12 cellular contexts compared by ENCODE assay signal in the genomic region with DNA sequence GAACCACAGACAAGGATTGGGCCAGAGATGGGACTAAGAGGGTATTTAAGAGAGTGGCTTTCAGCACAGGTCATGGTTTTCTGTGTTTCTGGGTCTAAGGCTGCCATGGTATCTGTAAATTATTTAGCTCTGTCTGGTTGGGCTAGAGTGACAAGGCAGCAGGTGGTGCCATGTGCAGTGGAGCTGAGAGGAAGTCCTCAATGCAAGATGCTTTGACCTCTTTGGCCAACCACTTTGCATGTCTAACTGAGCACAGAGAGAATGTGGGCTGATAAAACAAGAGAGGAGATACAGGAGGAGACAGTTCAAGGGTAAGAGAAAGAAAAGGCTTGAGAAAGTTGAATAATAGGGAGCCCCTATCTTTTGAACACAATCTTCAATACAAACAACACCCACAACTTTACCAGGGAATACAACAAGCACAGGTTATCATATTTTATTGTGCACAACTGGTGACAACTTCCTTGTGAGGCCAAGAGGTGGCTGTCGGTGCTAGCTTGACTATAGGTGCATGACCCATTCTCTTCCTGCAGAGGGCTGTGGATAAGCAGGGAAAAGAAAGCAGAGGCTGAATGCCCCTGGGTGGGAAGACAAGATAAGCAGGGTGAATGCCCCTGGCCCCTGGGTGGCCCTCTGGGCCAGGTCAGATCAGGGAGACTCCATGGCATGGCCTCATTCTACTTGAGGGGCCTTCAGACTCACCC. TPM values are rescaled to one million over a fixed set of nuclear protein-coding genes. Genes with fewer than 3 reads are reported as not detected.
DNase-seq lines count a peak whose midpoint lies in the region; ATAC-seq and TF ChIP-seq lines count a peak whose summit lies in the region.
"Had no signal": no experiment of that assay in that cellular context is flagged by ENCODE, and none has a peak within 500 bp of the region (broad histone marks: within the 10 kb centered on the region; RNA-seq: fewer than 3 reads in every experiment).

No MANE protein-coding gene starts in this region.

- DNase-seq in GM10266 (ENCODE audit: extremely low spot score) = no peak
- DNase-seq in activated B cell treated with CpG ODN at 0.5 μM for 24 hours = no peak
- DNase-seq in activated effector memory CD4-positive, alpha-beta T cell treated with anti-CD3 and anti-CD28 coated beads, Interleukin-2, amount 50 U/mL, for 16 hours = no peak
- no peak for DNase-seq in activated CD8-positive, alpha-beta memory T cell treated with anti-CD3 and anti-CD28 coated beads, Interleukin-2, amount 10 ng/mL, durations not matched to agents 7 days and 5 days
- DNase-seq in DMS79 treated with DMSO at 0.1 percent for 48 hours (lab: John Stamatoyannopoulos, UW) = no peak
- no peak for DNase-seq in activated naive CD4-positive, alpha-beta T cell treated with anti-CD3 and anti-CD28 coated beads for 36 hours
- DNase-seq: activated naive CD8-positive, alpha-beta T cell treated with anti-CD3 and anti-CD28 coated beads, Interleukin-2, amount 10 ng/mL, durations not matched to agents 7 days and 5 days; foreskin melanocyte; stomach had no signal

- peak; percentile 89 for ATAC-seq in GM21367 (IDR thresholded peaks at IDR 0.05; ENCODE audit: unreplicated experiment)
- ATAC-seq in HG03139 (IDR thresholded peaks at IDR 0.05; ENCODE audit: unreplicated experiment) = peak; percentile 94
- peak; percentile 50 for ATAC-seq in activated B cell treated with CpG ODN at 0.5 μM for 24 hours (ENCODE audit: low read depth)
- no peak for ATAC-seq in activated CD8-positive, alpha-beta memory T cell treated with anti-CD3 and anti-CD28 coated beads, Interleukin-2, amount 10 ng/mL, durations not matched to agents 7 days and 5 days

- H3K27me3 Mint-ChIP-seq in activated B cell treated with CpG ODN at 0.5 μM for 24 hours = no peaks in the 10 kb centered on the region
- no peaks in the 10 kb centered on the region for H3K27me3 Mint-ChIP-seq in activated CD8-positive, alpha-beta memory T cell treated with anti-CD3 and anti-CD28 coated beads, Interleukin-2, amount 10 ng/mL, durations not matched to agents 7 days and 5 days
- H3K27me3 Mint-ChIP-seq in activated naive CD4-positive, alpha-beta T cell treated with anti-CD3 and anti-CD28 coated beads for 36 hours (ENCODE audit: low read depth) = no peaks in the 10 kb centered on the region
- H3K27me3 Mint-ChIP-seq: activated naive CD8-positive, alpha-beta T cell treated with anti-CD3 and anti-CD28 coated beads, Interleukin-2, amount 10 ng/mL, durations not matched to agents 7 days and 5 days; IgD-negative memory B cell had no signal

- TF ChIP-seq CTCF in GM10266 (IDR thresholded peaks at IDR 0.05; ENCODE audit: control insufficient read depth, insufficient read depth, low read depth, missing control alignments) (peak; percentile 20), activated B cell treated with CpG ODN at 0.5 μM for 24 hours (IDR thresholded peaks at IDR 0.05) (no peak)

- peak overlapping the region; percentile 1 for H3K27ac Mint-ChIP-seq in activated B cell treated with CpG ODN at 0.5 μM for 24 hours
- H3K27ac Mint-ChIP-seq in activated CD8-positive, alpha-beta memory T cell treated with anti-CD3 and anti-CD28 coated beads, Interleukin-2, amount 10 ng/mL, durations not matched to agents 7 days and 5 days = no peak overlapping the region
- no peak overlapping the region for H3K27ac Mint-ChIP-seq in activated naive CD4-positive, alpha-beta T cell treated with anti-CD3 and anti-CD28 coated beads for 36 hours
- H3K27ac Mint-ChIP-seq: activated naive CD8-positive, alpha-beta T cell treated with anti-CD3 and anti-CD28 coated beads, Interleukin-2, amount 10 ng/mL, durations not matched to agents 7 days and 5 days; IgD-negative memory B cell had no signal

- no peak overlapping the region for H3K4me3 Mint-ChIP-seq in activated B cell treated with CpG ODN at 0.5 μM for 24 hours
- no peak overlapping the region for H3K4me3 Mint-ChIP-seq in activated CD8-positive, alpha-beta memory T cell treated with anti-CD3 and anti-CD28 coated beads, Interleukin-2, amount 10 ng/mL, durations not matched to agents 7 days and 5 days
- H3K4me3 Mint-ChIP-seq in activated naive CD4-positive, alpha-beta T cell treated with anti-CD3 and anti-CD28 coated beads for 36 hours = no peak overlapping the region
- H3K4me3 Mint-ChIP-seq: activated naive CD8-positive, alpha-beta T cell treated with anti-CD3 and anti-CD28 coated beads, Interleukin-2, amount 10 ng/mL, durations not matched to agents 7 days and 5 days; IgD-negative memory B cell had no signal

- CTCF ChIA-PET in activated B cell treated with CpG ODN at 0.5 μM for 24 hours (lab: Charles Lee) = interaction anchor here (1.2 kb wide), 1 partner anchor 113 kb away, joined by 3 read pairs; no protein-coding TSS in a partner anchor
- CTCF ChIA-PET in activated CD8-positive, alpha-beta memory T cell treated with anti-CD3 and anti-CD28 coated beads, Interleukin-2, amount 10 ng/mL, durations not matched to agents 7 days and 5 days (lab: Charles Lee) = interaction anchor here (1.1 kb wide), 1 partner anchor 19 kb away, joined by 6 read pairs; no protein-coding TSS in a partner anchor
- CTCF ChIA-PET in activated naive CD4-positive, alpha-beta T cell treated with anti-CD3 and anti-CD28 coated beads for 36 hours (lab: Charles Lee) = interaction anchor here (1.1 kb wide), 2 partner anchors 15 to 108 kb away, joined by 3 read pairs; no protein-coding TSS in a partner anchor

- H3K4me1 Mint-ChIP-seq in activated B cell treated with CpG ODN at 0.5 μM for 24 hours = peaks cover 8% of the 10 kb centered on the region
- H3K4me1 Mint-ChIP-seq in activated CD8-positive, alpha-beta memory T cell treated with anti-CD3 and anti-CD28 coated beads, Interleukin-2, amount 10 ng/mL, durations not matched to agents 7 days and 5 days = peaks cover 12% of the 10 kb centered on the region
- H3K4me1 Mint-ChIP-seq in activated naive CD4-positive, alpha-beta T cell treated with anti-CD3 and anti-CD28 coated beads for 36 hours (ENCODE audit: low read depth) = no peaks in the 10 kb centered on the region

- H3K9me3 Mint-ChIP-seq in activated B cell treated with CpG ODN at 0.5 μM for 24 hours = no peaks in the 10 kb centered on the region
- H3K9me3 Mint-ChIP-seq in activated CD8-positive, alpha-beta memory T cell treated with anti-CD3 and anti-CD28 coated beads, Interleukin-2, amount 10 ng/mL, durations not matched to agents 7 days and 5 days (ENCODE audit: low read depth) = peaks cover 5% of the 10 kb centered on the region
- peaks cover 1% of the 10 kb centered on the region for H3K9me3 Mint-ChIP-seq in activated naive CD4-positive, alpha-beta T cell treated with anti-CD3 and anti-CD28 coated beads for 36 hours

- intact Hi-C loops in activated B cell treated with CpG ODN at 0.5 μM for 24 hours (cut with micrococcal nuclease) = no loop called here
- intact Hi-C loops in activated naive CD4-positive, alpha-beta T cell treated with anti-CD3 and anti-CD28 coated beads for 36 hours (cut with micrococcal nuclease) = loop anchor here (2.0 kb wide), 1 partner anchor 20 kb away; no protein-coding TSS in a partner anchor

- peaks cover 17% of the 10 kb centered on the region for H3K36me3 Mint-ChIP-seq in activated B cell treated with CpG ODN at 0.5 μM for 24 hours (ENCODE audit: low read depth)
- peaks cover 35% of the 10 kb centered on the region for H3K36me3 Mint-ChIP-seq in activated CD8-positive, alpha-beta memory T cell treated with anti-CD3 and anti-CD28 coated beads, Interleukin-2, amount 10 ng/mL, durations not matched to agents 7 days and 5 days
- H3K36me3 Mint-ChIP-seq in activated naive CD4-positive, alpha-beta T cell treated with anti-CD3 and anti-CD28 coated beads for 36 hours (ENCODE audit: low read depth) = peaks cover 16% of the 10 kb centered on the region

- POLR2A ChIA-PET in activated B cell treated with CpG ODN at 0.5 μM for 24 hours (lab: Charles Lee) = no interaction called here

RNA-seq across cellular contexts. Expression of a gene that starts 12.3 kb away (rescaled TPM):
- total RNA-seq in activated B cell treated with CpG ODN at 0.5 μM for 24 hours = 3.5 and 4.6 TPM in 2 replicates
- total RNA-seq in activated CD8-positive, alpha-beta memory T cell treated with anti-CD3 and anti-CD28 coated beads, Interleukin-2, amount 10 ng/mL, durations not matched to agents 7 days and 5 days = 1 to 10 TPM in 1 of 2 experiments, under 1 TPM in 1; 0.98 to 1.3 TPM
- under 1 TPM; 0.57 to 0.84 TPM for total RNA-seq in activated naive CD4-positive, alpha-beta T cell treated with anti-CD3 and anti-CD28 coated beads for 36 hours
